ENCODE assay signal across 29 cellular contexts in genomic region chr12:118094039-118094438, GRCh38.
"Had no signal": no experiment of that assay in that cellular context is flagged by ENCODE, and none has a peak within 500 bp of the region (broad histone marks: within the 10 kb centered on the region; RNA-seq: fewer than 3 reads in every experiment).

No MANE protein-coding gene starts in this region.

- H3K4me1 Mint-ChIP-seq: naive thymus-derived CD4-positive, alpha-beta T cell; natural killer cell; nephron; stimulated activated naive CD8-positive, alpha-beta T cell treated with anti-CD3 and anti-CD28 coated beads, Interleukin-15, amount 100 ng/mL, for 72 hours had no signal

- H3K27ac ChIP-seq: neutrophil, pancreas, prostate gland, right lobe of liver, sigmoid colon, skin epidermis, spleen, suprapubic skin, testis, tibial artery, transverse colon, upper lobe of left lung, vagina had no signal

- H3K36me3 ChIP-seq: neutrophil, pancreas, prostate gland, right lobe of liver, suprapubic skin had no signal

- H3K9me3 Mint-ChIP-seq: naive thymus-derived CD4-positive, alpha-beta T cell; natural killer cell; nephron; stimulated activated memory B cell treated with anti-CD40 and anti-IgM and Interleukin-4, amounts not matched to agents 10 μg/mL and 1 μg/mL and 100 μg/mL, for 72 hours; stimulated activated naive CD8-positive, alpha-beta T cell treated with anti-CD3 and anti-CD28 coated beads, Interleukin-15, amount 100 ng/mL, for 72 hours had no signal

- H3K4me3 Mint-ChIP-seq: naive thymus-derived CD4-positive, alpha-beta T cell; natural killer cell; nephron; stimulated activated memory B cell treated with anti-CD40 and anti-IgM and Interleukin-4, amounts not matched to agents 10 μg/mL and 1 μg/mL and 100 μg/mL, for 72 hours; stimulated activated naive CD8-positive, alpha-beta T cell treated with anti-CD3 and anti-CD28 coated beads, Interleukin-15, amount 100 ng/mL, for 72 hours had no signal

- H3K27me3 ChIP-seq: neutrophil, pancreas, right lobe of liver, sigmoid colon, spleen, suprapubic skin, testis, tibial artery, transverse colon, upper lobe of left lung, vagina had no signal

- H3K36me3 Mint-ChIP-seq: naive thymus-derived CD4-positive, alpha-beta T cell; natural killer cell; stimulated activated memory B cell treated with anti-CD40 and anti-IgM and Interleukin-4, amounts not matched to agents 10 μg/mL and 1 μg/mL and 100 μg/mL, for 72 hours had no signal

- H3K27ac Mint-ChIP-seq: naive thymus-derived CD4-positive, alpha-beta T cell; natural killer cell; nephron; stimulated activated memory B cell treated with anti-CD40 and anti-IgM and Interleukin-4, amounts not matched to agents 10 μg/mL and 1 μg/mL and 100 μg/mL, for 72 hours had no signal

- H3K4me2 ChIP-seq: smooth muscle cell had no signal

- H3K4me1 ChIP-seq: pancreas, prostate gland, sigmoid colon, spleen, suprapubic skin, testis, tibial artery, upper lobe of left lung, vagina had no signal

- DNase-seq: naive thymus-derived CD4-positive, alpha-beta T cell; natural killer cell; nucleus accumbens; pancreas; right cardiac atrium; right lobe of liver; sigmoid colon; spleen; stimulated activated CD4-positive, alpha-beta T cell treated with anti-CD3 and anti-CD28 coated beads, Interleukin-12 subunit alpha, Interleukin-12 subunit beta, amount 100 ng/mL, for 4 hours; stimulated activated CD4-positive, alpha-beta T cell treated with anti-CD3 and anti-CD28 coated beads, Interleukin-1b, Interleukin-23, amount 100 ng/mL, for 48 hours; stimulated activated CD4-positive, alpha-beta T cell treated with anti-CD3 and anti-CD28 coated beads, Interleukin-4, amount 100 ng/mL, for 1 hour; stimulated activated CD4-positive, alpha-beta T cell treated with anti-CD3 and anti-CD28 coated beads, Interleukin-4, amount 100 ng/mL, for 4 hours; stimulated activated CD8-positive, alpha-beta memory T cell treated with anti-CD3 and anti-CD28 coated beads, Interleukin-4, amount 100 ng/mL, for 48 hours; stimulated activated naive CD4-positive, alpha-beta T cell; stimulated activated naive CD8-positive, alpha-beta T cell treated with anti-CD3 and anti-CD28 coated beads, Interleukin-15, amount 100 ng/mL, for 72 hours; stimulated activated naive CD8-positive, alpha-beta T cell treated with anti-CD3 and anti-CD28 coated beads, Interleukin-15, Interleukin-2, amounts not matched to agents 100 U/mL and 50 U/mL, for 24 hours; substantia nigra; testis; tibial artery; transverse colon; upper lobe of left lung had no signal

- H3K4me3 ChIP-seq: pancreas, prostate gland, right lobe of liver, sigmoid colon, skin epidermis, smooth muscle cell, spleen, suprapubic skin, testis, tibial artery, transverse colon, upper lobe of left lung, vagina had no signal

- H3K27me3 Mint-ChIP-seq: naive thymus-derived CD4-positive, alpha-beta T cell; stimulated activated naive CD8-positive, alpha-beta T cell treated with anti-CD3 and anti-CD28 coated beads, Interleukin-15, amount 100 ng/mL, for 72 hours had no signal

- H3K9me3 ChIP-seq: neutrophil, pancreas, prostate gland, right lobe of liver, sigmoid colon, spleen, suprapubic skin, testis, tibial artery, transverse colon, upper lobe of left lung, vagina had no signal

- ATAC-seq: naive thymus-derived CD4-positive, alpha-beta T cell; natural killer cell; pancreas; right cardiac atrium; right lobe of liver; stimulated activated memory B cell treated with anti-CD40 and anti-IgM and Interleukin-4, amounts not matched to agents 10 μg/mL and 1 μg/mL and 100 μg/mL, for 72 hours; stimulated activated naive CD8-positive, alpha-beta T cell treated with anti-CD3 and anti-CD28 coated beads, Interleukin-15, amount 100 ng/mL, for 72 hours; stimulated activated naive CD8-positive, alpha-beta T cell treated with anti-CD3 and anti-CD28 coated beads, Interleukin-15, Interleukin-2, amounts not matched to agents 100 U/mL and 50 U/mL, for 24 hours had no signal
